In the genomic region with DNA sequence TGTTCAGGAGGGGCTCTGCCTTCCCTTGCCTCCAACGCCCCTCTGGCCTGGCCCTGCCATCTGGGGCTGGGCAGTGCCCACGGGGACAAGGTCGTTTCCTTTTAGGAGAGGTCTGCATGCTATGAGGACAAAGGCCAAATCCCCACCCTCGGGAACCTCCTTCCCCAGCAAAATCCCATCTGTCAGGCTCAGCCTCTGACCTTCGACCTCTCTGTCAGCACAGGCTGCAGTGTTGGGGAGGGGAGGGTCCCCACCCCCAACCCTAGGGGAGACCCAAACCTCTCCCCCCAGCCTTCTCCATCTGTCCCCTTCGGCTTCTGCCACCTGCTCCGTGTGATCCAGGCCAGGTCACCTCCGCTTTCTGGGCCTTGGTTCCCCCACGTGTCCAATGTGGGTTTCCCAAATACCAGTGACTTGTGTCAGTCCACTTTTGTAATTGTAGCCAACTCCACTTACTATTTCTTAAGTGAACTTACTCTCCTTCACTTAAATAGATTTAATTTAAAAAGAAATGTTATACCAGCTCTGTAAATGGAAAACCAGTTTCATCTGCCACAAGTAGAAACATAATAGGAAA, we compare ENCODE assay signal across 1 cellular context.
A peak's percentile ranks its signal among the peaks of the same experiment; 100 is the strongest.
TF ChIP-seq lines count a peak whose summit lies in the region.

No MANE protein-coding gene starts in this region.

TF ChIP-seq in K562, 482 proteins besides CTCF, POLR2A, EP300 and RAD21 (continued from another document):
- TF ChIP-seq, protein P1, sequence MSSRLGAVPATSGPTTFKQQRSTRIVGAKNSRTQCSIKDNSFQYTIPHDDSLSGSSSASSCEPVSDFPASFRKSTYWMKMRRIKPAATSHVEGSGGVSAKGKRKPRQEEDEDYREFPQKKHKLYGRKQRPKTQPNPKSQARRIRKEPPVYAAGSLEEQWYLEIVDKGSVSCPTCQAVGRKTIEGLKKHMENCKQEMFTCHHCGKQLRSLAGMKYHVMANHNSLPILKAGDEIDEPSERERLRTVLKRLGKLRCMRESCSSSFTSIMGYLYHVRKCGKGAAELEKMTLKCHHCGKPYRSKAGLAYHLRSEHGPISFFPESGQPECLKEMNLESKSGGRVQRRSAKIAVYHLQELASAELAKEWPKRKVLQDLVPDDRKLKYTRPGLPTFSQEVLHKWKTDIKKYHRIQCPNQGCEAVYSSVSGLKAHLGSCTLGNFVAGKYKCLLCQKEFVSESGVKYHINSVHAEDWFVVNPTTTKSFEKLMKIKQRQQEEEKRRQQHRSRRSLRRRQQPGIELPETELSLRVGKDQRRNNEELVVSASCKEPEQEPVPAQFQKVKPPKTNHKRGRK (tag; IDR thresholded peaks at IDR 0.05) = no peak
- TF ChIP-seq DMBX1 (CRISPR knock-in tag; IDR thresholded peaks at IDR 0.05; ENCODE audit: borderline replicate concordance) = 0 out of 2 replicates have a peak, but pooled peaks have one; percentile 34
- no peak for TF ChIP-seq PBX2 (CRISPR knock-in tag; IDR thresholded peaks at IDR 0.05; ENCODE audit: low read depth)
- no peak for TF ChIP-seq PBX2 (tag; conservative IDR thresholded peaks at IDR 0.05; ENCODE audit: low read depth)
- TF ChIP-seq, protein P2, sequence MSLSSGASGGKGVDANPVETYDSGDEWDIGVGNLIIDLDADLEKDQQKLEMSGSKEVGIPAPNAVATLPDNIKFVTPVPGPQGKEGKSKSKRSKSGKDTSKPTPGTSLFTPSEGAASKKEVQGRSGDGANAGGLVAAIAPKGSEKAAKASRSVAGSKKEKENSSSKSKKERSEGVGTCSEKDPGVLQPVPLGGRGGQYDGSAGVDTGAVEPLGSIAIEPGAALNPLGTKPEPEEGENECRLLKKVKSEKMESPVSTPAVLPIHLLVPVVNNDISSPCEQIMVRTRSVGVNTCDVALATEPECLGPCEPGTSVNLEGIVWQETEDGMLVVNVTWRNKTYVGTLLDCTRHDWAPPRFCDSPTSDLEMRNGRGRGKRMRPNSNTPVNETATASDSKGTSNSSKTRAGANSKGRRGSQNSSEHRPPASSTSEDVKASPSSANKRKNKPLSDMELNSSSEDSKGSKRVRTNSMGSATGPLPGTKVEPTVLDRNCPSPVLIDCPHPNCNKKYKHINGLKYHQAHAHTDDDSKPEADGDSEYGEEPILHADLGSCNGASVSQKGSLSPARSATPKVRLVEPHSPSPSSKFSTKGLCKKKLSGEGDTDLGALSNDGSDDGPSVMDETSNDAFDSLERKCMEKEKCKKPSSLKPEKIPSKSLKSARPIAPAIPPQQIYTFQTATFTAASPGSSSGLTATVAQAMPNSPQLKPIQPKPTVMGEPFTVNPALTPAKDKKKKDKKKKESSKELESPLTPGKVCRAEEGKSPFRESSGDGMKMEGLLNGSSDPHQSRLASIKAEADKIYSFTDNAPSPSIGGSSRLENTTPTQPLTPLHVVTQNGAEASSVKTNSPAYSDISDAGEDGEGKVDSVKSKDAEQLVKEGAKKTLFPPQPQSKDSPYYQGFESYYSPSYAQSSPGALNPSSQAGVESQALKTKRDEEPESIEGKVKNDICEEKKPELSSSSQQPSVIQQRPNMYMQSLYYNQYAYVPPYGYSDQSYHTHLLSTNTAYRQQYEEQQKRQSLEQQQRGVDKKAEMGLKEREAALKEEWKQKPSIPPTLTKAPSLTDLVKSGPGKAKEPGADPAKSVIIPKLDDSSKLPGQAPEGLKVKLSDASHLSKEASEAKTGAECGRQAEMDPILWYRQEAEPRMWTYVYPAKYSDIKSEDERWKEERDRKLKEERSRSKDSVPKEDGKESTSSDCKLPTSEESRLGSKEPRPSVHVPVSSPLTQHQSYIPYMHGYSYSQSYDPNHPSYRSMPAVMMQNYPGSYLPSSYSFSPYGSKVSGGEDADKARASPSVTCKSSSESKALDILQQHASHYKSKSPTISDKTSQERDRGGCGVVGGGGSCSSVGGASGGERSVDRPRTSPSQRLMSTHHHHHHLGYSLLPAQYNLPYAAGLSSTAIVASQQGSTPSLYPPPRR (CRISPR knock-in tag; IDR thresholded peaks at IDR 0.05; ENCODE audit: borderline replicate concordance) = 0 out of 2 replicates have a peak, but pooled peaks have one; percentile 35
- no peak for TF ChIP-seq PPARD (CRISPR knock-in tag; IDR thresholded peaks at IDR 0.05)
- TF ChIP-seq NR2C1 (IDR thresholded peaks at IDR 0.05) = peak; percentile 71
- TF ChIP-seq NR2C1 (tag; IDR thresholded peaks at IDR 0.05) = peak; percentile 64
- TF ChIP-seq PTBP1 (IDR thresholded peaks at IDR 0.05; ENCODE audit: low read depth, low read length) = no peak
- TF ChIP-seq, protein P3, sequence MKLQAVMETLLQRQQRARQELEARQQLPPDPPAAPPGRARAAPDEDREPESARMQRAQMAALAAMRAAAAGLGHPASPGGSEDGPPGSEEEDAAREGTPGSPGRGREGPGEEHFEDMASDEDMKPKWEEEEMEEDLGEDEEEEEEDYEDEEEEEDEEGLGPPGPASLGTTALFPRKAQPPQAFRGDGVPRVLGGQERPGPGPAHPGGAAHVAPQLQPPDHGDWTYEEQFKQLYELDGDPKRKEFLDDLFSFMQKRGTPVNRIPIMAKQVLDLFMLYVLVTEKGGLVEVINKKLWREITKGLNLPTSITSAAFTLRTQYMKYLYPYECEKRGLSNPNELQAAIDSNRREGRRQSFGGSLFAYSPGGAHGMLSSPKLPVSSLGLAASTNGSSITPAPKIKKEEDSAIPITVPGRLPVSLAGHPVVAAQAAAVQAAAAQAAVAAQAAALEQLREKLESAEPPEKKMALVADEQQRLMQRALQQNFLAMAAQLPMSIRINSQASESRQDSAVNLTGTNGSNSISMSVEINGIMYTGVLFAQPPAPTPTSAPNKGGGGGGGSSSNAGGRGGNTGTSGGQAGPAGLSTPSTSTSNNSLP (IDR thresholded peaks at IDR 0.05; ENCODE audit: borderline replicate concordance, low read depth, low read length) = no peak
- no peak for TF ChIP-seq ZSCAN29 (IDR thresholded peaks at IDR 0.05)
- TF ChIP-seq CBFA2T2 (conservative IDR thresholded peaks at IDR 0.05) = no peak
- TF ChIP-seq, protein P4, sequence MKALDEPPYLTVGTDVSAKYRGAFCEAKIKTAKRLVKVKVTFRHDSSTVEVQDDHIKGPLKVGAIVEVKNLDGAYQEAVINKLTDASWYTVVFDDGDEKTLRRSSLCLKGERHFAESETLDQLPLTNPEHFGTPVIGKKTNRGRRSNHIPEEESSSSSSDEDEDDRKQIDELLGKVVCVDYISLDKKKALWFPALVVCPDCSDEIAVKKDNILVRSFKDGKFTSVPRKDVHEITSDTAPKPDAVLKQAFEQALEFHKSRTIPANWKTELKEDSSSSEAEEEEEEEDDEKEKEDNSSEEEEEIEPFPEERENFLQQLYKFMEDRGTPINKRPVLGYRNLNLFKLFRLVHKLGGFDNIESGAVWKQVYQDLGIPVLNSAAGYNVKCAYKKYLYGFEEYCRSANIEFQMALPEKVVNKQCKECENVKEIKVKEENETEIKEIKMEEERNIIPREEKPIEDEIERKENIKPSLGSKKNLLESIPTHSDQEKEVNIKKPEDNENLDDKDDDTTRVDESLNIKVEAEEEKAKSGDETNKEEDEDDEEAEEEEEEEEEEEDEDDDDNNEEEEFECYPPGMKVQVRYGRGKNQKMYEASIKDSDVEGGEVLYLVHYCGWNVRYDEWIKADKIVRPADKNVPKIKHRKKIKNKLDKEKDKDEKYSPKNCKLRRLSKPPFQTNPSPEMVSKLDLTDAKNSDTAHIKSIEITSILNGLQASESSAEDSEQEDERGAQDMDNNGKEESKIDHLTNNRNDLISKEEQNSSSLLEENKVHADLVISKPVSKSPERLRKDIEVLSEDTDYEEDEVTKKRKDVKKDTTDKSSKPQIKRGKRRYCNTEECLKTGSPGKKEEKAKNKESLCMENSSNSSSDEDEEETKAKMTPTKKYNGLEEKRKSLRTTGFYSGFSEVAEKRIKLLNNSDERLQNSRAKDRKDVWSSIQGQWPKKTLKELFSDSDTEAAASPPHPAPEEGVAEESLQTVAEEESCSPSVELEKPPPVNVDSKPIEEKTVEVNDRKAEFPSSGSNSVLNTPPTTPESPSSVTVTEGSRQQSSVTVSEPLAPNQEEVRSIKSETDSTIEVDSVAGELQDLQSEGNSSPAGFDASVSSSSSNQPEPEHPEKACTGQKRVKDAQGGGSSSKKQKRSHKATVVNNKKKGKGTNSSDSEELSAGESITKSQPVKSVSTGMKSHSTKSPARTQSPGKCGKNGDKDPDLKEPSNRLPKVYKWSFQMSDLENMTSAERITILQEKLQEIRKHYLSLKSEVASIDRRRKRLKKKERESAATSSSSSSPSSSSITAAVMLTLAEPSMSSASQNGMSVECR (CRISPR knock-in tag; IDR thresholded peaks at IDR 0.05) = no peak
- no peak for TF ChIP-seq ETV6 (IDR thresholded peaks at IDR 0.05; ENCODE audit: borderline replicate concordance in 1 of 2, low read depth in 2 of 2, low read length in 1 of 2)
- no peak for TF ChIP-seq ETV6 (CRISPR knock-in tag; IDR thresholded peaks at IDR 0.05; ENCODE audit: borderline replicate concordance)
- no peak for TF ChIP-seq ATF7 (IDR thresholded peaks at IDR 0.05)
- TF ChIP-seq DACH1 (IDR thresholded peaks at IDR 0.05; ENCODE audit: partially characterized antibody) = no peak
